In genomic region chr1:157198619-157199420, GRCh38 we compare ENCODE assay signal across 3 cellular contexts.
TF ChIP-seq lines count a peak whose summit lies in the region.

No MANE protein-coding gene starts in this region.

TF ChIP-seq in GM23338, 12 proteins besides CTCF, POLR2A, EP300 and RAD21 (continues in another document):
- TF ChIP-seq ZNF462 (CRISPR knock-in tag; IDR thresholded peaks at IDR 0.05): no peak

TF ChIP-seq in K562, 482 proteins besides CTCF, POLR2A, EP300 and RAD21 (continued from another document):
- TF ChIP-seq, protein P1, sequence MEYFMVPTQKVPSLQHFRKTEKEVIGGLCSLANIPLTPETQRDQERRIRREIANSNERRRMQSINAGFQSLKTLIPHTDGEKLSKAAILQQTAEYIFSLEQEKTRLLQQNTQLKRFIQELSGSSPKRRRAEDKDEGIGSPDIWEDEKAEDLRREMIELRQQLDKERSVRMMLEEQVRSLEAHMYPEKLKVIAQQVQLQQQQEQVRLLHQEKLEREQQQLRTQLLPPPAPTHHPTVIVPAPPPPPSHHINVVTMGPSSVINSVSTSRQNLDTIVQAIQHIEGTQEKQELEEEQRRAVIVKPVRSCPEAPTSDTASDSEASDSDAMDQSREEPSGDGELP (CRISPR knock-in tag; IDR thresholded peaks at IDR 0.05; ENCODE audit: borderline replicate concordance): no peak
- peak; percentile 54 for TF ChIP-seq ATF3 (IDR thresholded peaks at IDR 0.05)
- no peak for TF ChIP-seq ATF3 (CRISPR knock-in tag; conservative IDR thresholded peaks at IDR 0.05)

TF ChIP-seq in SK-N-SH treated with all-trans-retinoic acid at 6 μM for 48 hours, 23 proteins besides CTCF, POLR2A, EP300 and RAD21 (continued from another document):
- no peak for TF ChIP-seq POU6F1 (CRISPR knock-in tag; IDR thresholded peaks at IDR 0.05; ENCODE audit: borderline replicate concordance, low read depth)
- TF ChIP-seq ZC3H10 (CRISPR knock-in tag; IDR thresholded peaks at IDR 0.05): no peak
- TF ChIP-seq PATZ1 (CRISPR knock-in tag; IDR thresholded peaks at IDR 0.05; ENCODE audit: borderline replicate concordance): no peak
